Comparison of ENCODE assay signal across 8 cellular contexts in genomic region chr6:29977425-29977727, GRCh38. TPM values are rescaled to one million over a fixed set of nuclear protein-coding genes. Genes with fewer than 3 reads are reported as not detected.
DNase-seq lines count a peak whose midpoint lies in the region; ATAC-seq, FAIRE-seq and TF ChIP-seq lines count a peak whose summit lies in the region.

No MANE protein-coding gene starts in this region.

- H3K79me2 ChIP-seq in ACC112 (ENCODE audit: control insufficient read depth, insufficient read depth, low read length, unreplicated experiment) (no peaks in the 10 kb centered on the region), MM.1S (ENCODE audit: low read length) (no peaks in the 10 kb centered on the region)

- CTCF ChIA-PET in naive thymus-derived CD4-positive, alpha-beta T cell (lab: Charles Lee), result interaction anchor here (0.7 to 1.2 kb wide), 4 partner anchors 8 to 236 kb away, joined by 3 to 4 read pairs (median 4); no protein-coding TSS in a partner anchor

- TF ChIP-seq POLR2A in erythroblast (IDR thresholded peaks at IDR 0.05; ENCODE audit: low read length), result no peak

- no peak for ATAC-seq in naive thymus-derived CD4-positive, alpha-beta T cell

- peak overlapping the region; percentile 85 for H2AFZ ChIP-seq in ACC112 (ENCODE audit: low read length, unreplicated experiment)
- H2AFZ ChIP-seq in MM.1S (ENCODE audit: low read length), result peak overlapping the region; percentile 90

- H3K9ac ChIP-seq in MM.1S (ENCODE audit: low read length), result no peak overlapping the region; the same call in 1 of the 2 replicates

- peaks cover 33 to 42% (median 37%) of the 10 kb centered on the region in 7 donors for H3K4me1 Mint-ChIP-seq in naive thymus-derived CD4-positive, alpha-beta T cell

- peak overlapping the region; percentile 80 for H3K4me2 ChIP-seq in MM.1S (ENCODE audit: low read depth, low read length)

- H3K36me3 Mint-ChIP-seq in naive thymus-derived CD4-positive, alpha-beta T cell, result peaks cover 0 to 13% (median 0%) of the 10 kb centered on the region in 5 donors

- H3K36me3 ChIP-seq in ACC112 (ENCODE audit: insufficient read depth, low read length) (no peaks in the 10 kb centered on the region), MM.1S (replicated peaks; ENCODE audit: insufficient read depth, low read length) (no peaks in the 10 kb centered on the region)
- no peaks in the 10 kb centered on the region for H3K36me3 ChIP-seq in naive thymus-derived CD4-positive, alpha-beta T cell (ENCODE audit: control insufficient read depth in 2 of 3, insufficient read depth in 3 of 3, low read length in 3 of 3)

- no peak for FAIRE-seq in GM19239 (lab: Jason Lieb, UNC)

- H3K4me3 ChIP-seq in ACC112 (ENCODE audit: low read depth, low read length) (peak overlapping the region; percentile 83), MM.1S (ENCODE audit: low read length) (peak overlapping the region; percentile 68), dorsolateral prefrontal cortex (peak overlapping the region; percentile 40 to 77 (median 61))
- peak overlapping the region; percentile 60 for H3K4me3 ChIP-seq in naive thymus-derived CD4-positive, alpha-beta T cell (ENCODE audit: low read length)

- no peaks in the 10 kb centered on the region for H3K4me1 ChIP-seq in ACC112 (ENCODE audit: control insufficient read depth, insufficient read depth, low read length, unreplicated experiment)
- H3K4me1 ChIP-seq in MM.1S (ENCODE audit: low read length), result 0 out of 2 replicates have a peak, but pooled peaks cover 2% of the 10 kb centered on the region
- peaks cover 15 to 21% of the 10 kb centered on the region in 2 donors for H3K4me1 ChIP-seq in naive thymus-derived CD4-positive, alpha-beta T cell (ENCODE audit: control insufficient read depth in 2 of 2, insufficient read depth in 2 of 2, low read length in 2 of 2)

- peak overlapping the region; percentile 87 to 96 (median 92) for H3K4me3 Mint-ChIP-seq in naive thymus-derived CD4-positive, alpha-beta T cell

- TF ChIP-seq CTCF in MM.1S (IDR thresholded peaks at IDR 0.05; ENCODE audit: low read length) (0 out of 2 replicates have a peak, but pooled peaks have one; percentile 1), dorsolateral prefrontal cortex (IDR thresholded peaks at IDR 0.05 in 54 of 56, conservative IDR thresholded peaks at IDR 0.05 in 2 of 56; ENCODE audit: low read depth in 1 of 56, partially characterized antibody in 56 of 56) (no peak)

- H3K9me3 ChIP-seq in MM.1S (replicated peaks; ENCODE audit: insufficient read depth, low read length), result no peaks in the 10 kb centered on the region
- H3K9me3 ChIP-seq in naive thymus-derived CD4-positive, alpha-beta T cell (ENCODE audit: control insufficient read depth in 2 of 3, low read length in 3 of 3), result no peaks in the 10 kb centered on the region

- peak overlapping the region; percentile 62; the same call in 1 of the 2 replicates for H3K27ac ChIP-seq in ACC112 (ENCODE audit: low read depth, low read length)
- no peak overlapping the region for H3K27ac ChIP-seq in MM.1S (ENCODE audit: low read length)
- peak overlapping the region in 51 of 59 donors; percentile 11 to 89 (median 70) for H3K27ac ChIP-seq in dorsolateral prefrontal cortex
- H3K27ac ChIP-seq in naive thymus-derived CD4-positive, alpha-beta T cell (ENCODE audit: low read depth, low read length), result no peak overlapping the region

- intact Hi-C loops in dorsolateral prefrontal cortex (cut with DNase I), result no loop called here
- intact Hi-C loops in naive thymus-derived CD4-positive, alpha-beta T cell (cut with micrococcal nuclease), result loop anchor here (2.0 to 5.0 kb wide), 3 partner anchors 35 to 153 kb away; partner anchors contain the start of gene HLA-A (in 2 of the 2)

- no peaks in the 10 kb centered on the region for H4K20me1 ChIP-seq in MM.1S (ENCODE audit: insufficient read depth, low read length)

- POLR2A ChIA-PET in naive thymus-derived CD4-positive, alpha-beta T cell (lab: Charles Lee), result interaction anchor here (0.8 to 3.2 kb wide), 6 partner anchors 8 to 87 kb away, joined by 3 to 13 read pairs (median 4); no protein-coding TSS in a partner anchor

- DNase-seq in MM.1S (no peak), dorsolateral prefrontal cortex (no peak), GM19239 (ENCODE audit: insufficient read length, low spot score) (no peak), EL (no peak), NCI-H2081 treated with DMSO at 0.1 percent for 48 hours (lab: John Stamatoyannopoulos, UW) (no peak), erythroblast (lab: John Stamatoyannopoulos, UW) (no peak)
- no peak for DNase-seq in naive thymus-derived CD4-positive, alpha-beta T cell

- no peaks in the 10 kb centered on the region for H3F3A ChIP-seq in MM.1S (ENCODE audit: insufficient read depth, low read length)

- H3K27ac Mint-ChIP-seq in naive thymus-derived CD4-positive, alpha-beta T cell, result peak overlapping the region in 2 of 9 donors; percentile 0 to 7

- H3K9me3 Mint-ChIP-seq in naive thymus-derived CD4-positive, alpha-beta T cell, result peaks cover 0 to 2% (median 0%) of the 10 kb centered on the region in 11 donors

- H3K27me3 Mint-ChIP-seq in naive thymus-derived CD4-positive, alpha-beta T cell, result peaks cover 36 to 74% (median 52%) of the 10 kb centered on the region in 5 donors

- no peaks in the 10 kb centered on the region for H3K9me2 ChIP-seq in MM.1S (replicated peaks; ENCODE audit: insufficient read depth, low read length)

- H3K27me3 ChIP-seq in ACC112 (ENCODE audit: insufficient read depth, low read length) (peaks cover 8% of the 10 kb centered on the region), MM.1S (replicated peaks; ENCODE audit: insufficient read depth, low read length) (peaks cover 11% of the 10 kb centered on the region), dorsolateral prefrontal cortex (peaks cover 0 to 5% (median 0%) of the 10 kb centered on the region in 45 donors)
- peaks cover 6 to 12% of the 10 kb centered on the region in 2 donors for H3K27me3 ChIP-seq in naive thymus-derived CD4-positive, alpha-beta T cell (ENCODE audit: control insufficient read depth in 2 of 2, insufficient read depth in 2 of 2, low read length in 2 of 2)

RNA-seq across cellular contexts. Expression of gene HLA-A, which starts 35.0 kb away (rescaled TPM):
- total RNA-seq in dorsolateral prefrontal cortex, result 100 to 1,000 TPM in 84 of 120 experiments, 10 to 100 TPM in 36; 40.9 to 370 (median 124) TPM
- total RNA-seq in naive thymus-derived CD4-positive, alpha-beta T cell, result 1,000 to 10,000 TPM; 1,540 to 2,258 (median 1,836) TPM
- 1,000 to 10,000 TPM; 2,350 to 3,318 TPM for polyA plus RNA-seq in naive thymus-derived CD4-positive, alpha-beta T cell

Comparison
In these comparisons a context has a peak if more than half of its experiments do, and no peak if none do; other contexts are left out.
1. H3K27ac ChIP-seq: peak in ACC112 (single experiment) and dorsolateral prefrontal cortex (51 of 59); none in MM.1S (single experiment) and naive thymus-derived CD4-positive, alpha-beta T cell (single experiment).
2. RNA of gene HLA-A, which starts 35.0 kb away (total RNA-seq): 1,540 to 2,258 TPM in naive thymus-derived CD4-positive, alpha-beta T cell; 40.9 to 370 TPM in dorsolateral prefrontal cortex; every median in the first group is over 4 times any median in the second.
3. intact Hi-C loops: an anchor here in naive thymus-derived CD4-positive, alpha-beta T cell (2.0 to 5.0 kb wide); none called in dorsolateral prefrontal cortex.
4. Peak in every context shown above with its lines, with median percentiles within 50 percentile points of each other: H3K4me3 ChIP-seq.